In the genomic region with DNA sequence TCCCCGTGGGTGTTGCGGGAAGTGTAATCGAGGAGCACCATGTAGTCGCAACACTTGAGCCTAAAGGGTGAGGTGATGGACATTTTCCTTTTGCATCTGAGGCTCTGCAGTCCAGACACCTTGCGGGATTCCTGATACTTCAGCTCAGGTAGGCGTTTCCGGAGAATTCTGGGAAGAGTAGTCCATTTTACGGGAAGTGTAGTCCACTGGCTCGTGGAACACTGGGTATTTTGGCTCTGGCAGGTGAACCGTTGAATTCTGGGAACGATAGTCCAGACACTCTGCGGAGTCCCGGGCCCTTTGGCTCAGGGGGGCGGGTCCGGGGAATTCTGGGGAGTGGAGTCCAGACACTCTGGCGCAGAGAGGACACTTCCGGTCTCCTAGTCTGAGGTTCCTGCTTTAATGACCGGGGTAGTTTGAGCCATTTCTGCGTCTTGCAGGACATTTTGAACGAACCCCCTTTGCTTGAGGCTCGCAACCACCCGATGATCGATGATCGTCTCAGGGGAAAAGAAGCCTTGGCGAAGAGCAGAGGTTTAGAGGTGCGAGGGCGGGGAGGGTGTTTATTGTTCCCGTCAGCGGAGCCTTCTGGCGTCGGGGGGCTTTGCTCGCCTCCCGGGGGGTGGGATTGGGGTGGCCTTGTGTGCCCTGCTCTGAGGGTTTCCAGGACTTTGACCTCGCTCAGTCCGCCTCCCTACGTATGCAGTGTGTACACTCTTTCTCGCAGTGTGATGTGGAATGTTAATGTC, we compare ENCODE assay signal across 8 cellular contexts. TPM values are rescaled to one million over a fixed set of nuclear protein-coding genes. Genes with fewer than 3 reads are reported as not detected.
DNase-seq lines count a peak whose midpoint lies in the region; ATAC-seq and TF ChIP-seq lines count a peak whose summit lies in the region.

A gene (plus strand): TSS at position 383 of the 749 bp plus-strand sequence. CDS start 3,141 bp downstream, outside the sequence.

- POLR2A ChIA-PET in AG04450 (lab: Yijun Ruan, JAX) (interaction anchor here (0.9 kb wide), 1 partner anchor 61 kb away, joined by 5 read pairs; a partner anchor contains a TSS), T-cell (lab: Charles Lee) (no interaction called here)

- peak within 1 kb of the TSS; percentile 89 to 94 (median 94) for H3K4me3 Mint-ChIP-seq in T-cell

- intact Hi-C loops in Right ventricle myocardium superior (cut with DNase I): no loop called here
- intact Hi-C loops in testis (cut with DNase I; ENCODE audit: low total_unique reads): loop anchor here (10.0 kb wide), 1 partner anchor 63 kb away; a partner anchor contains a TSS

- WGBS in testis, 2 donors: 0 to 1% methylated on average over 19 to 35 of the region's 37 CpGs

- no peak for TF ChIP-seq POLR2A in testis (IDR thresholded peaks at IDR 0.05)

- H3K9me3 Mint-ChIP-seq in T-cell: peaks cover 4 to 33% (median 26%) of the 10 kb centered on the region in 3 donors

- H3K27me3 Mint-ChIP-seq in T-cell: peaks cover 0 to 12% of the 10 kb centered on the region in 2 donors

- H3K9me3 ChIP-seq in AG04450 (ENCODE audit: control insufficient read depth, insufficient read depth, low read length) (no peaks in the 10 kb centered on the region; the same call in 1 of the 2 replicates), testis (no peaks in the 10 kb centered on the region)

- H3K4me3 ChIP-seq in AG04450 (ENCODE audit: low read depth, low read length): peak within 1 kb of the TSS; percentile 90
- H3K4me3 ChIP-seq in testis: peak within 1 kb of the TSS; percentile 71 to 75

- peaks cover 28 to 32% (median 31%) of the 10 kb centered on the region in 3 donors for H3K4me1 Mint-ChIP-seq in T-cell

- DNase-seq in AG04450 (ENCODE audit: low read depth, low spot score) (peak; percentile 73), NCI-H1105 (lab: John Stamatoyannopoulos, UW) (peak; percentile 96), T-cell (peak in 28 of 34 experiments; percentile 8 to 79 (median 32)), amniotic stem cell (lab: John Stamatoyannopoulos, UW) (peak; percentile 84), Right ventricle myocardium superior (peak; percentile 96), occipital lobe (lab: John Stamatoyannopoulos, UW) (peak; percentile 97), testis (peak; percentile 98)

- peaks cover 6% of the 10 kb centered on the region for H3K4me1 ChIP-seq in testis

- peak; percentile 86 for ATAC-seq in GM19324 (IDR thresholded peaks at IDR 0.05; ENCODE audit: low FRiP score, unreplicated experiment)
- ATAC-seq in T-cell (replicated peaks in 1 of 4): peak; percentile 91 to 97 (median 94)
- peak; percentile 100 for ATAC-seq in Right ventricle myocardium superior (ENCODE audit: poor library complexity)

- CTCF ChIA-PET in AG04450 (lab: Charles Lee): no interaction called here
- CTCF ChIA-PET in T-cell (lab: Charles Lee): no interaction called here

- no peak for TF ChIP-seq CTCF in AG04450 (IDR thresholded peaks at IDR 0.05; ENCODE audit: low read depth, low read length)
- TF ChIP-seq CTCF in testis (IDR thresholded peaks at IDR 0.05): peak in 2 of 3 experiments; percentile 3 to 17

- H3K36me3 Mint-ChIP-seq in T-cell: peaks cover 30% of the 10 kb centered on the region

- H3K27me3 ChIP-seq in AG04450 (ENCODE audit: control insufficient read depth, insufficient read depth, low read length) (no peaks in the 10 kb centered on the region), testis (no peaks in the 10 kb centered on the region)

- peak within 1 kb of the TSS; percentile 55 for H3K27ac ChIP-seq in AG04450 (ENCODE audit: low read depth, low read length)
- peak within 1 kb of the TSS in 1 of 2 donors; percentile 65 for H3K27ac ChIP-seq in testis

- H3K27ac Mint-ChIP-seq in T-cell: peak within 1 kb of the TSS; percentile 85 to 88

- H3K36me3 ChIP-seq in testis (ENCODE audit: low read depth, missing control alignments): no peaks in the 10 kb centered on the region

RNA-seq across cellular contexts. Expression of the gene that starts here (rescaled TPM):
- polyA plus RNA-seq in AG04450 (2011; rRNA removed): 4.2 and 5.3 TPM in 2 replicates
- 6.0 and 10.3 TPM in 2 replicates for polyA minus RNA-seq in AG04450 (2011; rRNA and poly(A)+ RNA removed)
- 1 to 10 TPM; 2.5 to 6.8 (median 5.9) TPM for total RNA-seq in T-cell
- total RNA-seq in Right ventricle myocardium superior: 2.3 TPM
- 14.8 TPM for total RNA-seq in occipital lobe
- total RNA-seq in testis: 1 to 10 TPM; 4.5 to 4.8 TPM
- 6.1 TPM for polyA plus RNA-seq in testis (ENCODE audit: insufficient read depth, low read depth, low replicate concordance)

Comparison
In these comparisons a context has a peak if more than half of its experiments do, and no peak if none do; other contexts are left out.
1. DNase-seq: peak in every context shown above with its lines; median percentile 98 in testis; 97 in occipital lobe; 96 in NCI-H1105; 96 in Right ventricle myocardium superior; 84 in amniotic stem cell; 73 in AG04450; 32 in T-cell.